Comparison of ENCODE assay signal across 1 cellular context in the genomic region with DNA sequence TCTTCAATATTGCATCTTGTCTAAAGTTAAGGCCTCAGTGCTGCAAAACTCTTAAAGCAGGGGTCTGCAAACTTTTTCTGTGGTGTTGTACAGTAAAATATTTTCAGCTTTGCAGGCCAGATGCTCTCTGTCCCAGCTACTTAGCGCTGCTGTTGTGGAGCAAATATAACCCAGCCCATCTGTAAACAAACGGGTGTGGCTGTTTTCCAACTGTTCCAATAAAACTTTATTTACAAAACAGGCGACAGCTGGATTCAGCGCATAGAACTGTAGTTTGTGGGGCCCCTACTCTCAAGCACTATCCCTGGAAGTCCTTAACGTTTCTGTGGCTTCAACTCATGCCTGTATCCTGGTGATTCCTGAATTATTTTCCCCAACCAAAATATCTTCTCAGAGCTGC.
TF ChIP-seq lines count a peak whose summit lies in the region.

No MANE protein-coding gene starts in this region.

TF ChIP-seq in WTC11, 78 proteins besides CTCF, POLR2A, EP300 and RAD21 (continued from another document):
- TF ChIP-seq NR2C2 (CRISPR knock-in tag; IDR thresholded peaks at IDR 0.05), result no peak
